2 cellular contexts compared by ENCODE assay signal in the genomic region with DNA sequence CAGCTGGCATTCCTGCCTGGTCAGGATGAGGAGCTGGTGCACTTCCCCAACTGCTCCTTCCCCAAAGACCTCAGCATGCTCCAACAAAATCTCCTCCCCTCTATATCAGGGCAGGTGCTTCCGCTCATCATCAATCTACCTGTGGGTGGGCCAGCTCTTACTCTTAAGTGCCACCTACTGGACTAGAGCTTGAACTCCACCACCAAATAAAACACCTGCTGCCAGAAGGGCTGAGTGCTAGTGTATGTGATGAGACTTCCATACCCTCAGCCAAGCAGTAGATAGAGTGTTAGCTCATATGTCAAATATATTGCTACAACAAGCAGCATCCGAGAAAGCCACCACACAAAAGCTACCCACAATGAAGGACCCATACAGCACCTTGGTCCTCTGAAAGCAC.
TF ChIP-seq lines count a peak whose summit lies in the region.

No MANE protein-coding gene starts in this region.

TF ChIP-seq in HEK293, 187 proteins besides CTCF, POLR2A, EP300 and RAD21 (continues in another document):
- TF ChIP-seq, protein P1, sequence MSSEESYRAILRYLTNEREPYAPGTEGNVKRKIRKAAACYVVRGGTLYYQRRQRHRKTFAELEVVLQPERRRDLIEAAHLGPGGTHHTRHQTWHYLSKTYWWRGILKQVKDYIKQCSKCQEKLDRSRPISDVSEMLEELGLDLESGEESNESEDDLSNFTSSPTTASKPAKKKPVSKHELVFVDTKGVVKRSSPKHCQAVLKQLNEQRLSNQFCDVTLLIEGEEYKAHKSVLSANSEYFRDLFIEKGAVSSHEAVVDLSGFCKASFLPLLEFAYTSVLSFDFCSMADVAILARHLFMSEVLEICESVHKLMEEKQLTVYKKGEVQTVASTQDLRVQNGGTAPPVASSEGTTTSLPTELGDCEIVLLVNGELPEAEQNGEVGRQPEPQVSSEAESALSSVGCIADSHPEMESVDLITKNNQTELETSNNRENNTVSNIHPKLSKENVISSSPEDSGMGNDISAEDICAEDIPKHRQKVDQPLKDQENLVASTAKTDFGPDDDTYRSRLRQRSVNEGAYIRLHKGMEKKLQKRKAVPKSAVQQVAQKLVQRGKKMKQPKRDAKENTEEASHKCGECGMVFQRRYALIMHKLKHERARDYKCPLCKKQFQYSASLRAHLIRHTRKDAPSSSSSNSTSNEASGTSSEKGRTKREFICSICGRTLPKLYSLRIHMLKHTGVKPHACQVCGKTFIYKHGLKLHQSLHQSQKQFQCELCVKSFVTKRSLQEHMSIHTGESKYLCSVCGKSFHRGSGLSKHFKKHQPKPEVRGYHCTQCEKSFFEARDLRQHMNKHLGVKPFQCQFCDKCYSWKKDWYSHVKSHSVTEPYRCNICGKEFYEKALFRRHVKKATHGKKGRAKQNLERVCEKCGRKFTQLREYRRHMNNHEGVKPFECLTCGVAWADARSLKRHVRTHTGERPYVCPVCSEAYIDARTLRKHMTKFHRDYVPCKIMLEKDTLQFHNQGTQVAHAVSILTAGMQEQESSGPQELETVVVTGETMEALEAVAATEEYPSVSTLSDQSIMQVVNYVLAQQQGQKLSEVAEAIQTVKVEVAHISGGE (tag by site-specific recombination; conservative IDR thresholded peaks at IDR 0.05; ENCODE audit: low read depth): no peak
- no peak for TF ChIP-seq ZNF621 (tag by site-specific recombination; IDR thresholded peaks at IDR 0.05)
- TF ChIP-seq ZNF157 (tag by site-specific recombination; IDR thresholded peaks at IDR 0.05): no peak
- no peak for TF ChIP-seq GLI2 (tag by site-specific recombination; IDR thresholded peaks at IDR 0.05; ENCODE audit: borderline replicate concordance, low read depth)
- TF ChIP-seq KLF8 (tag by site-specific recombination; IDR thresholded peaks at IDR 0.05): no peak
- no peak for TF ChIP-seq ZNF585B (tag by site-specific recombination; IDR thresholded peaks at IDR 0.05)
- no peak for TF ChIP-seq ZNF292 (tag by site-specific recombination; IDR thresholded peaks at IDR 0.05; ENCODE audit: borderline replicate concordance, low read depth)
- TF ChIP-seq ZNF214 (tag by site-specific recombination; IDR thresholded peaks at IDR 0.05; ENCODE audit: borderline replicate concordance): no peak
- TF ChIP-seq ZNF223 (tag by site-specific recombination; IDR thresholded peaks at IDR 0.05): no peak
- TF ChIP-seq, protein P2, sequence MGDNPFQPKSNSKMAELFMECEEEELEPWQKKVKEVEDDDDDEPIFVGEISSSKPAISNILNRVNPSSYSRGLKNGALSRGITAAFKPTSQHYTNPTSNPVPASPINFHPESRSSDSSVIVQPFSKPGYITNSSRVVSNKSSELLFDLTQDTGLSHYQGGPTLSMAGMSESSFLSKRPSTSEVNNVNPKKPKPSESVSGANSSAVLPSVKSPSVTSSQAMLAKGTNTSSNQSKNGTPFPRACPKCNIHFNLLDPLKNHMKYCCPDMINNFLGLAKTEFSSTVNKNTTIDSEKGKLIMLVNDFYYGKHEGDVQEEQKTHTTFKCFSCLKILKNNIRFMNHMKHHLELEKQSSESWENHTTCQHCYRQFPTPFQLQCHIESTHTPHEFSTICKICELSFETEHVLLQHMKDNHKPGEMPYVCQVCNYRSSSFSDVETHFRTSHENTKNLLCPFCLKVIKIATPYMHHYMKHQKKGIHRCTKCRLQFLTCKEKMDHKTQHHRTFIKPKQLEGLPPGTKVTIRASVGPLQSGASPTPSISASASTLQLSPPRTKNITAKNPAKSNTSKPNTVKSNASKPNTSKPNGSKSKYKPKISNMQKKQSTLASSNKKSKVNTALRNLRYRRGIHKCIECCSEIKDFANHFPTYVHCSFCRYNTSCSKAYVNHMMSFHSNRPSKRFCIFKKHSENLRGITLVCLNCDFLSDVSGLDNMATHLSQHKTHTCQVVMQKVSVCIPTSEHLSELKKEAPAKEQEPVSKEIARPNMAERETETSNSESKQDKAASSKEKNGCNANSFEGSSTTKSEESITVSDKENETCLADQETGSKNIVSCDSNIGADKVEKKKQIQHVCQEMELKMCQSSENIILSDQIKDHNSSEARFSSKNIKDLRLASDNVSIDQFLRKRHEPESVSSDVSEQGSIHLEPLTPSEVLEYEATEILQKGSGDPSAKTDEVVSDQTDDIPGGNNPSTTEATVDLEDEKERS (tag by site-specific recombination; IDR thresholded peaks at IDR 0.05): no peak
- no peak for TF ChIP-seq GFI1B (tag by site-specific recombination; IDR thresholded peaks at IDR 0.05)
- TF ChIP-seq, protein P3, sequence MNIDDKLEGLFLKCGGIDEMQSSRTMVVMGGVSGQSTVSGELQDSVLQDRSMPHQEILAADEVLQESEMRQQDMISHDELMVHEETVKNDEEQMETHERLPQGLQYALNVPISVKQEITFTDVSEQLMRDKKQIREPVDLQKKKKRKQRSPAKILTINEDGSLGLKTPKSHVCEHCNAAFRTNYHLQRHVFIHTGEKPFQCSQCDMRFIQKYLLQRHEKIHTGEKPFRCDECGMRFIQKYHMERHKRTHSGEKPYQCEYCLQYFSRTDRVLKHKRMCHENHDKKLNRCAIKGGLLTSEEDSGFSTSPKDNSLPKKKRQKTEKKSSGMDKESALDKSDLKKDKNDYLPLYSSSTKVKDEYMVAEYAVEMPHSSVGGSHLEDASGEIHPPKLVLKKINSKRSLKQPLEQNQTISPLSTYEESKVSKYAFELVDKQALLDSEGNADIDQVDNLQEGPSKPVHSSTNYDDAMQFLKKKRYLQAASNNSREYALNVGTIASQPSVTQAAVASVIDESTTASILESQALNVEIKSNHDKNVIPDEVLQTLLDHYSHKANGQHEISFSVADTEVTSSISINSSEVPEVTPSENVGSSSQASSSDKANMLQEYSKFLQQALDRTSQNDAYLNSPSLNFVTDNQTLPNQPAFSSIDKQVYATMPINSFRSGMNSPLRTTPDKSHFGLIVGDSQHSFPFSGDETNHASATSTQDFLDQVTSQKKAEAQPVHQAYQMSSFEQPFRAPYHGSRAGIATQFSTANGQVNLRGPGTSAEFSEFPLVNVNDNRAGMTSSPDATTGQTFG (tag by site-specific recombination; IDR thresholded peaks at IDR 0.05; ENCODE audit: borderline replicate concordance): no peak
- peak; percentile 31; the same call in 1 of the 2 replicates for TF ChIP-seq SCRT2 (tag by site-specific recombination; IDR thresholded peaks at IDR 0.05)
- no peak for TF ChIP-seq ZNF221 (tag by site-specific recombination; IDR thresholded peaks at IDR 0.05; ENCODE audit: borderline replicate concordance)
- TF ChIP-seq ZNF114 (tag by site-specific recombination; IDR thresholded peaks at IDR 0.05): no peak
- TF ChIP-seq, protein P4, sequence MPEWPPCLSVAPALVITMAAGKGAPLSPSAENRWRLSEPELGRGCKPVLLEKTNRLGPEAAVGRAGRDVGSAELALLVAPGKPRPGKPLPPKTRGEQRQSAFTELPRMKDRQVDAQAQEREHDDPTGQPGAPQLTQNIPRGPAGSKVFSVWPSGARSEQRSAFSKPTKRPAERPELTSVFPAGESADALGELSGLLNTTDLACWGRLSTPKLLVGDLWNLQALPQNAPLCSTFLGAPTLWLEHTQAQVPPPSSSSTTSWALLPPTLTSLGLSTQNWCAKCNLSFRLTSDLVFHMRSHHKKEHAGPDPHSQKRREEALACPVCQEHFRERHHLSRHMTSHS (tag by site-specific recombination; IDR thresholded peaks at IDR 0.05): no peak
- TF ChIP-seq ZSCAN16 (tag by site-specific recombination; IDR thresholded peaks at IDR 0.05): no peak
- TF ChIP-seq ZNF596 (tag by site-specific recombination; IDR thresholded peaks at IDR 0.05): no peak
- peak; percentile 40 for TF ChIP-seq ZNF654 (tag by site-specific recombination; IDR thresholded peaks at IDR 0.05; ENCODE audit: low read depth)
- no peak for TF ChIP-seq ZBTB8A (tag by site-specific recombination; IDR thresholded peaks at IDR 0.05)

TF ChIP-seq in GM12878, 131 proteins besides CTCF, POLR2A, EP300 and RAD21 (continued from another document):
- TF ChIP-seq, protein P1 (CRISPR knock-in tag; IDR thresholded peaks at IDR 0.05): no peak
- no peak for TF ChIP-seq CREB1 (IDR thresholded peaks at IDR 0.05; ENCODE audit: low read depth)
- TF ChIP-seq SMC3 (IDR thresholded peaks at IDR 0.05; ENCODE audit: borderline replicate concordance, low read length): 0 out of 2 replicates have a peak, but pooled peaks have one; percentile 11
- no peak for TF ChIP-seq RFX5 (IDR thresholded peaks at IDR 0.05; ENCODE audit: low read depth, low read length)
- peak; percentile 45; the same call in 1 of the 2 replicates for TF ChIP-seq CBX5 (IDR thresholded peaks at IDR 0.05; ENCODE audit: low read depth)
- TF ChIP-seq, protein P5, sequence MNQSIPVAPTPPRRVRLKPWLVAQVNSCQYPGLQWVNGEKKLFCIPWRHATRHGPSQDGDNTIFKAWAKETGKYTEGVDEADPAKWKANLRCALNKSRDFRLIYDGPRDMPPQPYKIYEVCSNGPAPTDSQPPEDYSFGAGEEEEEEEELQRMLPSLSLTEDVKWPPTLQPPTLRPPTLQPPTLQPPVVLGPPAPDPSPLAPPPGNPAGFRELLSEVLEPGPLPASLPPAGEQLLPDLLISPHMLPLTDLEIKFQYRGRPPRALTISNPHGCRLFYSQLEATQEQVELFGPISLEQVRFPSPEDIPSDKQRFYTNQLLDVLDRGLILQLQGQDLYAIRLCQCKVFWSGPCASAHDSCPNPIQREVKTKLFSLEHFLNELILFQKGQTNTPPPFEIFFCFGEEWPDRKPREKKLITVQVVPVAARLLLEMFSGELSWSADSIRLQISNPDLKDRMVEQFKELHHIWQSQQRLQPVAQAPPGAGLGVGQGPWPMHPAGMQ (IDR thresholded peaks at IDR 0.05; ENCODE audit: borderline replicate concordance): no peak
- TF ChIP-seq, protein P6, sequence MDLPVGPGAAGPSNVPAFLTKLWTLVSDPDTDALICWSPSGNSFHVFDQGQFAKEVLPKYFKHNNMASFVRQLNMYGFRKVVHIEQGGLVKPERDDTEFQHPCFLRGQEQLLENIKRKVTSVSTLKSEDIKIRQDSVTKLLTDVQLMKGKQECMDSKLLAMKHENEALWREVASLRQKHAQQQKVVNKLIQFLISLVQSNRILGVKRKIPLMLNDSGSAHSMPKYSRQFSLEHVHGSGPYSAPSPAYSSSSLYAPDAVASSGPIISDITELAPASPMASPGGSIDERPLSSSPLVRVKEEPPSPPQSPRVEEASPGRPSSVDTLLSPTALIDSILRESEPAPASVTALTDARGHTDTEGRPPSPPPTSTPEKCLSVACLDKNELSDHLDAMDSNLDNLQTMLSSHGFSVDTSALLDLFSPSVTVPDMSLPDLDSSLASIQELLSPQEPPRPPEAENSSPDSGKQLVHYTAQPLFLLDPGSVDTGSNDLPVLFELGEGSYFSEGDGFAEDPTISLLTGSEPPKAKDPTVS (IDR thresholded peaks at IDR 0.05; ENCODE audit: low read depth, low read length): no peak
- TF ChIP-seq, protein P7, sequence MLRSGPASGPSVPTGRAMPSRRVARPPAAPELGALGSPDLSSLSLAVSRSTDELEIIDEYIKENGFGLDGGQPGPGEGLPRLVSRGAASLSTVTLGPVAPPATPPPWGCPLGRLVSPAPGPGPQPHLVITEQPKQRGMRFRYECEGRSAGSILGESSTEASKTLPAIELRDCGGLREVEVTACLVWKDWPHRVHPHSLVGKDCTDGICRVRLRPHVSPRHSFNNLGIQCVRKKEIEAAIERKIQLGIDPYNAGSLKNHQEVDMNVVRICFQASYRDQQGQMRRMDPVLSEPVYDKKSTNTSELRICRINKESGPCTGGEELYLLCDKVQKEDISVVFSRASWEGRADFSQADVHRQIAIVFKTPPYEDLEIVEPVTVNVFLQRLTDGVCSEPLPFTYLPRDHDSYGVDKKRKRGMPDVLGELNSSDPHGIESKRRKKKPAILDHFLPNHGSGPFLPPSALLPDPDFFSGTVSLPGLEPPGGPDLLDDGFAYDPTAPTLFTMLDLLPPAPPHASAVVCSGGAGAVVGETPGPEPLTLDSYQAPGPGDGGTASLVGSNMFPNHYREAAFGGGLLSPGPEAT (IDR thresholded peaks at IDR 0.05; ENCODE audit: low read depth): no peak
- no peak for TF ChIP-seq CHD2 (IDR thresholded peaks at IDR 0.05; ENCODE audit: borderline replicate concordance, low read depth, low read length)
- no peak for TF ChIP-seq ZNF207 (IDR thresholded peaks at IDR 0.05; ENCODE audit: borderline replicate concordance)
- no peak for TF ChIP-seq MEF2B (IDR thresholded peaks at IDR 0.05; ENCODE audit: partially characterized antibody, poor library complexity, severe bottlenecking)
